In the genomic region with DNA sequence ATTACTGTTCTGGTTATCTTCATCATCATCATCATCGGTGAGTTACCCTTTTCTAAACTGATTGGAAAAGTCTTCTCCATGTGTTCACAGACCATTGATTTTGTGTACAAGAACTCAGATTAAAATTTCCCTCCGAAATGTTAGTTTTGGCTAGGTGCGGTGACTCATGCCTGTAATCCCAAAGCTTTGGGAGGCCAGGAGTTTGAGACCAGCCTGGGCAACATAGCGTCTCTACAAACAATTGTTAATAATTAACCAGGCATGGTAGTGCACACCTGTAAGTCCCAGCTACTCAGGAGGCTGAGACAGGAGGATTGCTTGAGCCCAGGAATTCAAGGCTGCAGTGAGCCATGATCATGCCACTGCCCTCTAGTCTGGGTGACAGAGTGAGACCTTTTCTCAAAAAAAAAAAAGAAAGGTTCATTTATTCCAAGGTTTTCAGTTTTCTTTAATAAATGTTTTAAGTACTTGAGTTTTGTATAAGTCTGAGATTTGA, we compare ENCODE assay signal across 27 cellular contexts. TPM values are rescaled to one million over a fixed set of nuclear protein-coding genes. Genes with fewer than 3 reads are reported as not detected.
DNase-seq lines count a peak whose midpoint lies in the region; ATAC-seq, FAIRE-seq and TF ChIP-seq lines count a peak whose summit lies in the region.
"Had no signal": no experiment of that assay in that cellular context is flagged by ENCODE, and none has a peak within 500 bp of the region (broad histone marks: within the 10 kb centered on the region; RNA-seq: fewer than 3 reads in every experiment).

No MANE protein-coding gene starts in this region.

- H3K4me2 ChIP-seq in astrocyte (ENCODE audit: low read length): no peak overlapping the region
- no peak overlapping the region for H3K4me2 ChIP-seq in HepG2 (ENCODE audit: low read depth, low read length)
- H3K4me2 ChIP-seq in osteoblast (ENCODE audit: insufficient read depth, low read length): no peak overlapping the region
- H3K4me2 ChIP-seq: BLaER1 had no signal

- no TSS peak for BruUV-seq in HepG2 (replicated peaks; lab: Mats Ljungman, UMichigan)

- intact Hi-C loops in HepG2 (cut with micrococcal nuclease; ENCODE audit: unreplicated experiment): no loop called here

- no peak overlapping the region for H3K4me3 Mint-ChIP-seq in astrocyte (ENCODE audit: unreplicated experiment)
- H3K4me3 Mint-ChIP-seq: CD14-positive monocyte; CD4-positive, alpha-beta memory T cell had no signal

- CTCF ChIA-PET in HepG2 (lab: Yijun Ruan, JAX; ENCODE audit: low intra/inter-chr PET ratio, low total read pairs): no interaction called here

- H3K27ac ChIP-seq in astrocyte (ENCODE audit: low read depth, low read length): no peak overlapping the region
- no peak overlapping the region for H3K27ac ChIP-seq in HepG2 (ENCODE audit: extremely low read length, insufficient read depth, low read length)
- no peak overlapping the region for H3K27ac ChIP-seq in osteoblast (ENCODE audit: low read depth, low read length)
- H3K27ac ChIP-seq: BLaER1 had no signal

- TF ChIP-seq EP300 in HepG2 (IDR thresholded peaks at IDR 0.05; ENCODE audit: low read depth in 2 of 2, low read length in 2 of 2) (no peak), HepG2 (CRISPR knock-in tag; IDR thresholded peaks at IDR 0.05; ENCODE audit: borderline replicate concordance) (no peak)

- no peaks in the 10 kb centered on the region for H3K9me3 ChIP-seq in astrocyte (ENCODE audit: insufficient read depth, low read depth, low read length)
- no peaks in the 10 kb centered on the region for H3K9me3 ChIP-seq in HepG2 (ENCODE audit: low read length)
- H3K9me3 ChIP-seq in osteoblast (ENCODE audit: low read depth, low read length): no peaks in the 10 kb centered on the region
- H3K9me3 ChIP-seq: BE2C, BLaER1 had no signal

- in situ Hi-C loops in HepG2 (cut with HindIII; ENCODE audit: extremely low pct_ligation_motif_present, low pct_unique_long_range_greater_than_20kb): no loop called here

- no peak overlapping the region for H3K9ac ChIP-seq in astrocyte (ENCODE audit: low read length)
- H3K9ac ChIP-seq in HepG2 (ENCODE audit: insufficient read depth, low read depth, low read length): no peak overlapping the region

- H3K27me3 Mint-ChIP-seq in astrocyte (ENCODE audit: low read depth, unreplicated experiment): no peaks in the 10 kb centered on the region
- H3K27me3 Mint-ChIP-seq: CD4-positive, alpha-beta memory T cell; CD8-positive, alpha-beta memory T cell had no signal

- TF ChIP-seq CTCF in astrocyte (IDR thresholded peaks at IDR 0.05; ENCODE audit: insufficient read depth, low read depth, low read length): no peak
- TF ChIP-seq CTCF in HepG2 (CRISPR knock-in tag; IDR thresholded peaks at IDR 0.05): no peak
- TF ChIP-seq CTCF in osteoblast (IDR thresholded peaks at IDR 0.05; ENCODE audit: extremely low read depth, low read depth, low read length): no peak

- peak; percentile 12 for DNase-seq in DMS53 treated with DMSO at 0.1 percent for 48 hours (lab: John Stamatoyannopoulos, UW; ENCODE audit: unreplicated experiment)
- DNase-seq in astrocyte (ENCODE audit: low read depth): no peak
- DNase-seq in HepG2 (ENCODE audit: low spot score): no peak
- DNase-seq in osteoblast (ENCODE audit: insufficient read length, low spot score, missing footprints): no peak
- no peak for DNase-seq in activated effector memory CD4-positive, alpha-beta T cell treated with anti-CD3 and anti-CD28 coated beads, Interleukin-2, amount 50 U/mL, for 16 hours
- DNase-seq in NCI-H2196 (lab: John Stamatoyannopoulos, UW; ENCODE audit: unreplicated experiment): no peak
- DNase-seq: 8988T; ACHN; BE2C; C1 segment of cervical spinal cord; CD4-positive, alpha-beta memory T cell; CD4-positive, CD25-positive, alpha-beta regulatory T cell; CD8-positive, alpha-beta memory T cell; COR-L47; DMS 273 treated with DMSO at 0.1 percent for 48 hours; DMS153; DMS79; DND-41; EL; GDM1 had no signal

- TF ChIP-seq RAD21 in HepG2 (CRISPR knock-in tag; IDR thresholded peaks at IDR 0.05): no peak

- no peak overlapping the region for H3K4me3 ChIP-seq in astrocyte (ENCODE audit: insufficient read depth, low read depth, low read length)
- H3K4me3 ChIP-seq in HepG2 (replicated peaks in 1 of 3; ENCODE audit: insufficient read depth in 1 of 3, low read depth in 2 of 3, low read length in 3 of 3): no peak overlapping the region
- no peak overlapping the region for H3K4me3 ChIP-seq in osteoblast (ENCODE audit: insufficient read depth, low read length)
- H3K4me3 ChIP-seq: BLaER1, GM12878 had no signal

- H4K20me1 ChIP-seq in astrocyte (ENCODE audit: insufficient read depth, low read length) (peaks cover 27% of the 10 kb centered on the region), HepG2 (ENCODE audit: insufficient read depth, low read length) (no peaks in the 10 kb centered on the region), osteoblast (ENCODE audit: insufficient read depth, low read length) (peaks cover 2% of the 10 kb centered on the region)

- POLR2A ChIA-PET in HepG2 (lab: Yijun Ruan, JAX): no interaction called here

- H3K79me2 ChIP-seq in astrocyte (ENCODE audit: insufficient read depth, low read length): peaks cover 30% of the 10 kb centered on the region
- H3K79me2 ChIP-seq in HepG2 (ENCODE audit: insufficient read depth, low read length): peaks cover 21% of the 10 kb centered on the region
- H3K79me2 ChIP-seq in osteoblast (ENCODE audit: insufficient read depth, low read length): peaks cover 34% of the 10 kb centered on the region

- no peak for TF ChIP-seq POLR2A in HepG2 (IDR thresholded peaks at IDR 0.05; ENCODE audit: insufficient read depth in 1 of 2, low read depth in 2 of 2, low read length in 2 of 2)

- no peaks in the 10 kb centered on the region for H3K9me3 Mint-ChIP-seq in astrocyte (ENCODE audit: unreplicated experiment)
- H3K9me3 Mint-ChIP-seq: CD14-positive monocyte; CD4-positive, alpha-beta memory T cell; CD4-positive, CD25-positive, alpha-beta regulatory T cell; CD8-positive, alpha-beta memory T cell had no signal

- H3K36me3 Mint-ChIP-seq in astrocyte (ENCODE audit: low read depth, unreplicated experiment): peaks cover 16% of the 10 kb centered on the region

- FAIRE-seq in astrocyte (lab: Jason Lieb, UNC): peak; percentile 45
- FAIRE-seq in HepG2 (lab: Jason Lieb, UNC): no peak
- FAIRE-seq: A204.1, GM12878, GM12892, GM18507 had no signal

- peaks cover 46% of the 10 kb centered on the region for H3K36me3 ChIP-seq in astrocyte (ENCODE audit: insufficient read depth, low read length)
- H3K36me3 ChIP-seq in HepG2 (replicated peaks in 1 of 2; ENCODE audit: control insufficient read depth in 1 of 2, insufficient read depth in 2 of 2, low read length in 2 of 2): peaks cover 13 to 50% of the 10 kb centered on the region in 2 experiments; a peak in 4 of 5 replicates
- peaks cover 51% of the 10 kb centered on the region for H3K36me3 ChIP-seq in osteoblast (ENCODE audit: insufficient read depth, low read length)
- H3K36me3 ChIP-seq: BE2C had no signal

- ATAC-seq in HepG2 (no peak), HG02759 (IDR thresholded peaks at IDR 0.05; ENCODE audit: unreplicated experiment) (no peak)
- ATAC-seq: GM12878 had no signal

- H3K4me1 ChIP-seq in astrocyte (ENCODE audit: insufficient read depth, low read length): peaks cover 4% of the 10 kb centered on the region
- H3K4me1 ChIP-seq in HepG2 (ENCODE audit: insufficient read depth, low read length): peaks cover 28% of the 10 kb centered on the region
- H3K4me1 ChIP-seq in osteoblast (ENCODE audit: insufficient read depth, low read length): no peaks in the 10 kb centered on the region
- H3K4me1 ChIP-seq: BE2C had no signal

- no peak overlapping the region for H2AFZ ChIP-seq in astrocyte (ENCODE audit: low read depth, low read length)
- H2AFZ ChIP-seq in HepG2 (ENCODE audit: low read length): no peak overlapping the region
- H2AFZ ChIP-seq in osteoblast (ENCODE audit: low read length): no peak overlapping the region

- peaks cover 7% of the 10 kb centered on the region for H3K4me1 Mint-ChIP-seq in astrocyte (ENCODE audit: low read depth, unreplicated experiment)

- 69% methylated on average over 4 of the region's 4 CpGs for WGBS in HepG2 (ENCODE audit: low lambda C conversion rate)

- H3K27ac Mint-ChIP-seq in astrocyte (ENCODE audit: unreplicated experiment): no peak overlapping the region
- H3K27ac Mint-ChIP-seq: CD4-positive, alpha-beta memory T cell; CD4-positive, CD25-positive, alpha-beta regulatory T cell; CD8-positive, alpha-beta memory T cell had no signal

- no peaks in the 10 kb centered on the region for H3K27me3 ChIP-seq in astrocyte (ENCODE audit: insufficient read depth, low read length)
- no peaks in the 10 kb centered on the region for H3K27me3 ChIP-seq in HepG2 (ENCODE audit: control insufficient read depth in 1 of 2, insufficient read depth in 2 of 2, low read length in 2 of 2)
- no peaks in the 10 kb centered on the region for H3K27me3 ChIP-seq in osteoblast (ENCODE audit: insufficient read depth, low read length)
- H3K27me3 ChIP-seq: BE2C, BLaER1 had no signal

RNA-seq across cellular contexts. Expression of a gene that starts 5.9 kb away (rescaled TPM):
- 1.8 and 2.5 TPM in 2 replicates for total RNA-seq in astrocyte
- total RNA-seq in HepG2 (2016; rRNA removed; fragmentation: Illumina TruSeq; extraction: Trizol): 3.0 and 3.3 TPM in 2 replicates
- 1.1 and 1.2 TPM in 2 replicates for total RNA-seq in HepG2 (2016; cell fraction: cytosol; rRNA removed; fragmentation: Illumina TruSeq; extraction: Trizol; ENCODE audit: low read depth)
- 2.8 and 3.0 TPM in 2 replicates for total RNA-seq in HepG2 (2016; cell fraction: insoluble cytoplasmic fraction; rRNA removed; fragmentation: Illumina TruSeq; extraction: Trizol)
- 2.3 and 3.0 TPM in 2 replicates for total RNA-seq in HepG2 (2016; cell fraction: membrane; rRNA removed; fragmentation: Illumina TruSeq; extraction: Trizol)
- total RNA-seq in HepG2 (2016; cell fraction: nucleus; rRNA removed; fragmentation: Illumina TruSeq; extraction: Trizol): 4.0 and 5.0 TPM in 2 replicates
- 5.3 and 6.0 TPM in 2 replicates for polyA plus RNA-seq in HepG2 (2011; rRNA removed)
- polyA plus RNA-seq in HepG2 (2011; cell fraction: cytosol; rRNA removed): 2.6 and 3.0 TPM in 2 replicates
- polyA plus RNA-seq in HepG2 (2011; cell fraction: nucleus; rRNA removed): 6.4 and 8.2 TPM in 2 replicates
- 2.7 TPM in 2 replicates for polyA plus RNA-seq in HepG2 (2012)
- polyA plus RNA-seq in HepG2 (2016; cell fraction: cytosol; fragmentation: Illumina TruSeq; extraction: Trizol; ENCODE audit: low read depth): 0.69 and 0.78 TPM in 2 replicates
- polyA plus RNA-seq in HepG2 (2016; cell fraction: insoluble cytoplasmic fraction; fragmentation: Illumina TruSeq; extraction: Trizol; ENCODE audit: low read depth): 2.9 and 3.3 TPM in 2 replicates
- polyA plus RNA-seq in HepG2 (2016; cell fraction: membrane; fragmentation: Illumina TruSeq; extraction: Trizol; ENCODE audit: low read depth): 1.3 and 1.5 TPM in 2 replicates
- polyA plus RNA-seq in HepG2 (2016; cell fraction: nucleus; fragmentation: Illumina TruSeq; extraction: Trizol; ENCODE audit: insufficient read depth, low read depth): 8.9 and 10.2 TPM in 2 replicates
- polyA minus RNA-seq in HepG2 (2011; rRNA and poly(A)+ RNA removed; ENCODE audit: low replicate concordance): 2.5 and 9.5 TPM in 2 replicates
- polyA minus RNA-seq in HepG2 (2011; cell fraction: cytosol; rRNA and poly(A)+ RNA removed): 2.4 and 4.8 TPM in 2 replicates
- 11.1 and 12.4 TPM in 2 replicates for polyA minus RNA-seq in HepG2 (2011; cell fraction: nucleus; rRNA and poly(A)+ RNA removed)
- 22.4 and 24.2 TPM in 2 replicates for total RNA-seq in osteoblast

RNA-seq across cellular contexts. Expression of a gene that starts 7.1 kb away (rescaled TPM):
- 154 and 156 TPM in 2 replicates for total RNA-seq in astrocyte
- total RNA-seq in HepG2 (2016; rRNA removed; fragmentation: Illumina TruSeq; extraction: Trizol): 75.3 and 102 TPM in 2 replicates
- 16.6 and 20.3 TPM in 2 replicates for total RNA-seq in HepG2 (2016; cell fraction: cytosol; rRNA removed; fragmentation: Illumina TruSeq; extraction: Trizol; ENCODE audit: low read depth)
- 73.2 and 109 TPM in 2 replicates for total RNA-seq in HepG2 (2016; cell fraction: insoluble cytoplasmic fraction; rRNA removed; fragmentation: Illumina TruSeq; extraction: Trizol)
- 75.9 and 77.4 TPM in 2 replicates for total RNA-seq in HepG2 (2016; cell fraction: membrane; rRNA removed; fragmentation: Illumina TruSeq; extraction: Trizol)
- total RNA-seq in HepG2 (2016; cell fraction: nucleus; rRNA removed; fragmentation: Illumina TruSeq; extraction: Trizol): 43.2 and 44.6 TPM in 2 replicates
- 75.8 and 88.7 TPM in 2 replicates for polyA plus RNA-seq in HepG2 (2011; rRNA removed)
- 43.2 and 66.5 TPM in 2 replicates for polyA plus RNA-seq in HepG2 (2011; cell fraction: cytosol; rRNA removed)
- polyA plus RNA-seq in HepG2 (2011; cell fraction: nucleus; rRNA removed): 21.8 and 31.6 TPM in 2 replicates
- 52.3 and 54.8 TPM in 2 replicates for polyA plus RNA-seq in HepG2 (2012)
- polyA plus RNA-seq in HepG2 (2016; cell fraction: cytosol; fragmentation: Illumina TruSeq; extraction: Trizol; ENCODE audit: low read depth): 18.0 and 18.9 TPM in 2 replicates
- polyA plus RNA-seq in HepG2 (2016; cell fraction: insoluble cytoplasmic fraction; fragmentation: Illumina TruSeq; extraction: Trizol; ENCODE audit: low read depth): 147 and 152 TPM in 2 replicates
- 70.8 and 73.6 TPM in 2 replicates for polyA plus RNA-seq in HepG2 (2016; cell fraction: membrane; fragmentation: Illumina TruSeq; extraction: Trizol; ENCODE audit: low read depth)
- polyA plus RNA-seq in HepG2 (2016; cell fraction: nucleus; fragmentation: Illumina TruSeq; extraction: Trizol; ENCODE audit: insufficient read depth, low read depth): 75.8 and 78.8 TPM in 2 replicates
- polyA minus RNA-seq in HepG2 (2011; rRNA and poly(A)+ RNA removed; ENCODE audit: low replicate concordance): 29.0 and 31.6 TPM in 2 replicates
- polyA minus RNA-seq in HepG2 (2011; cell fraction: cytosol; rRNA and poly(A)+ RNA removed): 34.5 and 42.2 TPM in 2 replicates
- polyA minus RNA-seq in HepG2 (2011; cell fraction: nucleus; rRNA and poly(A)+ RNA removed): 20.9 and 32.9 TPM in 2 replicates
- total RNA-seq in osteoblast: 101 and 103 TPM in 2 replicates
